Comparison of ENCODE assay signal across 24 cellular contexts in the genomic region with DNA sequence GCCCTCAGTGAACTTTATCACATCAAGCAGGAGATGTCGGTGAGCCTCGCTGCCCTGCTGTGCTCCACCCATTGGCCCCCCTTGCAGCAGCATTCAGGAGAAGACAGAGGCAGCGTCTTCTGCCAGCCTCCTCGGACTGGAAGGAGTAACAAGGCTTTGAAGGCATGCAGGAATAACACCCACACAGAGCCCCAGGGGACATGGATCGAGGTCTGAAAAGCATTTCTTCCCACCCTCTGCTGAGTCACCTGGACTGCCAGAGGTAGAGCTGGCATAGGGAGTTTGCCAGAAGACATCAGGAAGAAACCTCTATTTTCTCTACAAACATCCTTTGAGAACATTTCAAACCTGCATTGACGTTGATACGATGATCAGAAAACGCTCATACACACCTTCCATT. TPM values are rescaled to one million over a fixed set of nuclear protein-coding genes. Genes with fewer than 3 reads are reported as not detected.
DNase-seq lines count a peak whose midpoint lies in the region; ATAC-seq and TF ChIP-seq lines count a peak whose summit lies in the region.
"Had no signal": no experiment of that assay in that cellular context is flagged by ENCODE, and none has a peak within 500 bp of the region (broad histone marks: within the 10 kb centered on the region; RNA-seq: fewer than 3 reads in every experiment).

No MANE protein-coding gene starts in this region.

- DNase-seq in Panc1 (ENCODE audit: low read depth, low spot score) (no peak), right lobe of liver (peak in 1 of 3 donors; percentile 15), AG08396 (ENCODE audit: low spot score) (no peak)
- no peak for DNase-seq in activated naive CD8-positive, alpha-beta T cell treated with anti-CD3 and anti-CD28 coated beads for 36 hours
- DNase-seq in activated CD4-positive, alpha-beta T cell treated with anti-CD3 and anti-CD28 coated beads, Interleukin-2, amount 50 U/mL, for 48 hours: no peak
- DNase-seq: activated CD4-positive, alpha-beta T cell treated with anti-CD3 and anti-CD28 coated beads for 36 hours; activated CD8-positive, alpha-beta memory T cell treated with anti-CD3 and anti-CD28 coated beads for 24 hours; activated effector memory CD4-positive, alpha-beta T cell treated with anti-CD3 and anti-CD28 coated beads, Interleukin-2, amount 50 U/mL, for 16 hours; body of pancreas; Calu3; foreskin fibroblast; heart right ventricle; left colon; mesendoderm; NCI-H1436; NCI-H774; RPMI8226; stimulated activated naive CD4-positive, alpha-beta T cell; T-helper 2 cell had no signal

- WGBS in right lobe of liver (ENCODE audit: insufficient coverage, low coverage, low lambda C conversion rate, missing lambda C conversion rate): 41% methylated on average over 4 of the region's 8 CpGs

- H3K4me1 Mint-ChIP-seq in activated naive CD8-positive, alpha-beta T cell treated with anti-CD3 and anti-CD28 coated beads for 36 hours: no peaks in the 10 kb centered on the region

- no peak for TF ChIP-seq CTCF in HEK293 (tag by site-specific recombination; IDR thresholded peaks at IDR 0.05)
- no peak for TF ChIP-seq CTCF in Panc1 (IDR thresholded peaks at IDR 0.05)
- no peak for TF ChIP-seq CTCF in right lobe of liver (IDR thresholded peaks at IDR 0.05)

- no TSS peak for BruUV-seq in Panc1 (replicated peaks; lab: Mats Ljungman, UMichigan)

- H3K9me3 ChIP-seq in HEK293 (ENCODE audit: control insufficient read depth, insufficient read depth, low read depth, low read length) (no peaks in the 10 kb centered on the region), Panc1 (ENCODE audit: control insufficient read depth, insufficient read depth, low read depth, low read length) (no peaks in the 10 kb centered on the region), right lobe of liver (no peaks in the 10 kb centered on the region)
- H3K9me3 ChIP-seq: body of pancreas had no signal

- H3K4me1 ChIP-seq in HEK293 (ENCODE audit: control insufficient read depth, insufficient read depth, low read length) (no peaks in the 10 kb centered on the region), Panc1 (ENCODE audit: control insufficient read depth, insufficient read depth, low read length) (peaks cover 55% of the 10 kb centered on the region), right lobe of liver (peaks cover 0 to 31% (median 7%) of the 10 kb centered on the region in 4 donors)
- H3K4me1 ChIP-seq: body of pancreas, heart right ventricle had no signal

- H3K27ac Mint-ChIP-seq in activated naive CD8-positive, alpha-beta T cell treated with anti-CD3 and anti-CD28 coated beads for 36 hours: no peak overlapping the region
- H3K27ac Mint-ChIP-seq: activated CD4-positive, alpha-beta T cell treated with anti-CD3 and anti-CD28 coated beads for 36 hours; progenitor cell of endocrine pancreas had no signal

- H3K4me3 ChIP-seq in HEK293 (ENCODE audit: low read depth, low read length) (no peak overlapping the region), Panc1 (ENCODE audit: low read depth in 2 of 2, low read length in 2 of 2) (no peak overlapping the region), right lobe of liver (peak overlapping the region in 2 of 3 donors; percentile 32 to 47)
- H3K4me3 ChIP-seq: body of pancreas, heart right ventricle had no signal

- H3K27me3 ChIP-seq in Panc1 (ENCODE audit: control insufficient read depth, insufficient read depth, low read length): no peaks in the 10 kb centered on the region
- no peaks in the 10 kb centered on the region for H3K27me3 ChIP-seq in right lobe of liver
- H3K27me3 ChIP-seq: body of pancreas, heart right ventricle had no signal

- H3K4me3 Mint-ChIP-seq in activated naive CD8-positive, alpha-beta T cell treated with anti-CD3 and anti-CD28 coated beads for 36 hours: no peak overlapping the region
- H3K4me3 Mint-ChIP-seq: activated CD4-positive, alpha-beta T cell treated with anti-CD3 and anti-CD28 coated beads for 36 hours had no signal

- intact Hi-C loops in Panc1 (cut with micrococcal nuclease; ENCODE audit: unreplicated experiment): no loop called here
- intact Hi-C loops in right lobe of liver (cut with DNase I): no loop called here

- TF ChIP-seq POLR2A in right lobe of liver (IDR thresholded peaks at IDR 0.05): no peak

- in situ Hi-C loops in Panc1 (cut with HindIII; ENCODE audit: low pct_unique_long_range_greater_than_20kb, low sequenced_read_pairs): no loop called here

- H3K36me3 ChIP-seq in HEK293 (ENCODE audit: control insufficient read depth in 2 of 2, insufficient read depth in 1 of 2, low read length in 2 of 2): peaks cover 0 to 5% of the 10 kb centered on the region in 2 experiments; a peak in 1 of 3 replicates
- H3K36me3 ChIP-seq in Panc1 (ENCODE audit: control insufficient read depth, insufficient read depth, low read length): no peaks in the 10 kb centered on the region; the same call in 1 of the 2 replicates
- no peaks in the 10 kb centered on the region for H3K36me3 ChIP-seq in right lobe of liver

- POLR2A ChIA-PET in HEK293 (lab: Yijun Ruan, JAX): no interaction called here
- POLR2A ChIA-PET in Panc1 (lab: Charles Lee): no interaction called here

- H3K9me3 Mint-ChIP-seq in activated naive CD8-positive, alpha-beta T cell treated with anti-CD3 and anti-CD28 coated beads for 36 hours: no peaks in the 10 kb centered on the region

- ATAC-seq in Panc1: peak; percentile 16; the same call in 1 of the 2 replicates
- ATAC-seq in esophagus mucosa: peak; percentile 31
- peak in 1 of 4 donors; percentile 11 for ATAC-seq in right lobe of liver
- ATAC-seq: activated CD4-positive, alpha-beta T cell treated with anti-CD3 and anti-CD28 coated beads for 36 hours; body of pancreas; heart right ventricle; left colon; SK-N-SH treated with all-trans-retinoic acid at 6 μM for 48 hours had no signal

- H3K27ac ChIP-seq in HEK293 (ENCODE audit: extremely low read depth, low read depth, low read length) (no peak overlapping the region), Panc1 (ENCODE audit: low read length) (peak overlapping the region; percentile 66), right lobe of liver (no peak overlapping the region)
- H3K27ac ChIP-seq: body of pancreas, C4-2B, heart right ventricle had no signal

- H3K27me3 Mint-ChIP-seq in activated naive CD8-positive, alpha-beta T cell treated with anti-CD3 and anti-CD28 coated beads for 36 hours: peaks cover 10% of the 10 kb centered on the region
- H3K27me3 Mint-ChIP-seq: progenitor cell of endocrine pancreas had no signal

- CTCF ChIA-PET in HEK293 (lab: Yijun Ruan, JAX): no interaction called here
- CTCF ChIA-PET in Panc1 (lab: Charles Lee): no interaction called here

- no peaks in the 10 kb centered on the region for H3K36me3 Mint-ChIP-seq in activated naive CD8-positive, alpha-beta T cell treated with anti-CD3 and anti-CD28 coated beads for 36 hours

TF ChIP-seq in HEK293, 187 proteins besides CTCF, POLR2A, EP300 and RAD21:
- TF ChIP-seq GLI2 (tag by site-specific recombination; IDR thresholded peaks at IDR 0.05; ENCODE audit: borderline replicate concordance, low read depth) (no peak), EGR2 (tag by site-specific recombination; IDR thresholded peaks at IDR 0.05; ENCODE audit: low read depth) (peak; percentile 52)
- TF ChIP-seq, protein P1, sequence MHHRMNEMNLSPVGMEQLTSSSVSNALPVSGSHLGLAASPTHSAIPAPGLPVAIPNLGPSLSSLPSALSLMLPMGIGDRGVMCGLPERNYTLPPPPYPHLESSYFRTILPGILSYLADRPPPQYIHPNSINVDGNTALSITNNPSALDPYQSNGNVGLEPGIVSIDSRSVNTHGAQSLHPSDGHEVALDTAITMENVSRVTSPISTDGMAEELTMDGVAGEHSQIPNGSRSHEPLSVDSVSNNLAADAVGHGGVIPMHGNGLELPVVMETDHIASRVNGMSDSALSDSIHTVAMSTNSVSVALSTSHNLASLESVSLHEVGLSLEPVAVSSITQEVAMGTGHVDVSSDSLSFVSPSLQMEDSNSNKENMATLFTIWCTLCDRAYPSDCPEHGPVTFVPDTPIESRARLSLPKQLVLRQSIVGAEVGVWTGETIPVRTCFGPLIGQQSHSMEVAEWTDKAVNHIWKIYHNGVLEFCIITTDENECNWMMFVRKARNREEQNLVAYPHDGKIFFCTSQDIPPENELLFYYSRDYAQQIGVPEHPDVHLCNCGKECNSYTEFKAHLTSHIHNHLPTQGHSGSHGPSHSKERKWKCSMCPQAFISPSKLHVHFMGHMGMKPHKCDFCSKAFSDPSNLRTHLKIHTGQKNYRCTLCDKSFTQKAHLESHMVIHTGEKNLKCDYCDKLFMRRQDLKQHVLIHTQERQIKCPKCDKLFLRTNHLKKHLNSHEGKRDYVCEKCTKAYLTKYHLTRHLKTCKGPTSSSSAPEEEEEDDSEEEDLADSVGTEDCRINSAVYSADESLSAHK (tag by site-specific recombination; IDR thresholded peaks at IDR 0.05): no peak
TF ChIP-seq in HEK293: peak in this region for 1.

RNA-seq across cellular contexts. Expression of a gene that starts 42.9 kb away (rescaled TPM):
- 676 TPM for total RNA-seq in Panc1 (2021; ENCODE audit: unreplicated experiment)
- 1,186 TPM for polyA plus RNA-seq in Panc1 (2012; ENCODE audit: insufficient read length)
- total RNA-seq in esophagus mucosa: 26.7 TPM
- 100 to 1,000 TPM; 261 to 487 (median 297) TPM for total RNA-seq in right lobe of liver
- 1 to 10 TPM; 3.5 to 4.0 TPM for total RNA-seq in activated naive CD8-positive, alpha-beta T cell treated with anti-CD3 and anti-CD28 coated beads for 36 hours

Comparison
In these comparisons a context has a peak if more than half of its experiments do, and no peak if none do; other contexts are left out.
1. H3K4me3 ChIP-seq: peak in right lobe of liver (2 of 3); none in HEK293 (single experiment) and Panc1 (0 of 2).